In the genomic region with DNA sequence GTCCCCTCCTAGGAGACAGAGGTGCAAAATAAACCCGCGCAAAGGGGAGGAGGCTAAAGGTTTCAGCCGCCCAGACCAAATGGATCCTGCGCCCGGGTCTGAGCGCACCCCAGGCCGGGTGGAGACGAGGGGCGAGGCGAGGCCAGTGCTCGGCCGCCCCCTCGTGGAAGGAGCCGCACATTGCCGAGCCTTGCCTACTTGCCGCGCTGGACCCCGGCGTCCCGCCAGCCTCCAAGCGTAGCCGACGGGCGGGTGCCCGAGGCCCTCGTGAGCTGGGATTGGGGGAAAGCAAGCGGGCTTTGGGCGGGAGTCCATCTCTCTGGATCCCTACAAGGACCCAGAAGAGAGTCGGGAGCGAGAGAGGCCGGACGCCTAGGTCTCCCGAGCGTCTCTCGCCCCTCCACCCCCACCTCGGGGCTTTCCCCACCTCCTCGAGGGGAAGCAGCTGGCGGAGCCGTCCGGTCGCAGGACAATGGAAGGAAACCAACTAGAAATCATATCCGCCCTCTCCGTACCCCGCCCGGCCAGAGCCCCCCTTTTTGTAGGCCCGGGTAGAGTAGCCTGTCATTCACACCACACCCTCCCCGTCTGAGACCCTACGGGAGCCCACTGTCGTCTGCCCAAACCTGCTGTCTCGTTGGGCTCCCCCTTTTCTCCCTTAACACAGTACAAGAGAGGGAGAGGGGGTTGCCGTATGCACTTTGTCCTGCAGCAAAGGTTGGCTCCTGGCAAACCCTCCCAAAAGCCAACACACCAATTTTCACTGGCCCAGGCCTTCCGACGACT, we compare ENCODE assay signal across 8 cellular contexts. TPM values are rescaled to one million over a fixed set of nuclear protein-coding genes. Genes with fewer than 3 reads are reported as not detected.
A peak's percentile ranks its signal among the peaks of the same experiment; 100 is the strongest.
DNase-seq lines count a peak whose midpoint lies in the region; ATAC-seq and TF ChIP-seq lines count a peak whose summit lies in the region.

No MANE protein-coding gene starts in this region.

- H4K20me1 ChIP-seq in OCI-LY7 (ENCODE audit: insufficient read depth, low read length): no peaks in the 10 kb centered on the region

- BruUV-seq in OCI-LY7 (replicated peaks; lab: Mats Ljungman, UMichigan): no TSS peak

- peaks cover 68% of the 10 kb centered on the region for H3K4me1 Mint-ChIP-seq in activated T-helper 1 cell treated with anti-CD3 and anti-CD28 coated beads, Interleukin-12 subunit alpha, Interleukin-12 subunit beta, Interleukin-2, Interleukin-4 antibody, amounts not matched to agents 30 ng/mL and 10 ng/mL and 1 ng/mL, durations not matched to agents 14 hours and 24 hours and 36 hours (ENCODE audit: low read depth)
- peaks cover 49 to 56% of the 10 kb centered on the region in 2 donors for H3K4me1 Mint-ChIP-seq in natural killer cell treated with Interleukin-12 subunit alpha and Interleukin-12 subunit beta and Interleukin-15 and Interleukin-18, amount 100 ng/mL, for 72 hours (ENCODE audit: low read depth in 2 of 2)

- TF ChIP-seq CTCF in AG10803 (conservative IDR thresholded peaks at IDR 0.05; ENCODE audit: low read length) (peak; percentile 69), OCI-LY7 (conservative IDR thresholded peaks at IDR 0.05; ENCODE audit: low read length) (peak; percentile 86)

- CTCF ChIA-PET in OCI-LY7 (lab: Charles Lee; ENCODE audit: unreplicated experiment): interaction anchor here (0.6 to 0.8 kb wide), 3 partner anchors 14 to 235 kb away, joined by 3 to 4 read pairs (median 3); a partner anchor contains a TSS

- H3K9me3 Mint-ChIP-seq in activated T-helper 1 cell treated with anti-CD3 and anti-CD28 coated beads, Interleukin-12 subunit alpha, Interleukin-12 subunit beta, Interleukin-2, Interleukin-4 antibody, amounts not matched to agents 30 ng/mL and 10 ng/mL and 1 ng/mL, durations not matched to agents 14 hours and 24 hours and 36 hours: no peaks in the 10 kb centered on the region
- H3K9me3 Mint-ChIP-seq in natural killer cell treated with Interleukin-12 subunit alpha and Interleukin-12 subunit beta and Interleukin-15 and Interleukin-18, amount 100 ng/mL, for 72 hours: no peaks in the 10 kb centered on the region

- ATAC-seq in GM18907 (IDR thresholded peaks at IDR 0.05; ENCODE audit: unreplicated experiment): peak; percentile 69
- ATAC-seq in HG03521 (IDR thresholded peaks at IDR 0.05; ENCODE audit: unreplicated experiment): peak; percentile 60
- peak; percentile 80 to 84 for ATAC-seq in natural killer cell treated with Interleukin-12 subunit alpha and Interleukin-12 subunit beta and Interleukin-15 and Interleukin-18, amount 100 ng/mL, for 72 hours

- H3K27ac Mint-ChIP-seq in activated T-helper 1 cell treated with anti-CD3 and anti-CD28 coated beads, Interleukin-12 subunit alpha, Interleukin-12 subunit beta, Interleukin-2, Interleukin-4 antibody, amounts not matched to agents 30 ng/mL and 10 ng/mL and 1 ng/mL, durations not matched to agents 14 hours and 24 hours and 36 hours: peak overlapping the region; percentile 87
- H3K27ac Mint-ChIP-seq in natural killer cell treated with Interleukin-12 subunit alpha and Interleukin-12 subunit beta and Interleukin-15 and Interleukin-18, amount 100 ng/mL, for 72 hours: peak overlapping the region; percentile 74 to 90

- H3K27ac ChIP-seq in OCI-LY7 (ENCODE audit: low read depth, low read length, poor library complexity, severe bottlenecking) (no peak overlapping the region), subcutaneous abdominal adipose tissue (ENCODE audit: low read depth, low read length) (peak overlapping the region; percentile 99)

- H2AFZ ChIP-seq in OCI-LY7 (ENCODE audit: low read length): peak overlapping the region; percentile 43; the same call in 1 of the 2 replicates

- H3K27me3 ChIP-seq in subcutaneous abdominal adipose tissue (ENCODE audit: control insufficient read depth in 5 of 5, insufficient read depth in 4 of 5, low read length in 5 of 5): no peaks in the 10 kb centered on the region

- H3K4me2 ChIP-seq in OCI-LY7 (ENCODE audit: low read length): peak overlapping the region; percentile 22

- H3K36me3 Mint-ChIP-seq in activated T-helper 1 cell treated with anti-CD3 and anti-CD28 coated beads, Interleukin-12 subunit alpha, Interleukin-12 subunit beta, Interleukin-2, Interleukin-4 antibody, amounts not matched to agents 30 ng/mL and 10 ng/mL and 1 ng/mL, durations not matched to agents 14 hours and 24 hours and 36 hours (ENCODE audit: low read depth): peaks cover 3% of the 10 kb centered on the region
- no peaks in the 10 kb centered on the region for H3K36me3 Mint-ChIP-seq in natural killer cell treated with Interleukin-12 subunit alpha and Interleukin-12 subunit beta and Interleukin-15 and Interleukin-18, amount 100 ng/mL, for 72 hours

- H3K9me3 ChIP-seq in OCI-LY7 (ENCODE audit: low read length) (no peaks in the 10 kb centered on the region), subcutaneous abdominal adipose tissue (ENCODE audit: control insufficient read depth in 5 of 5, low read length in 5 of 5) (no peaks in the 10 kb centered on the region)

- intact Hi-C loops in OCI-LY7 (cut with micrococcal nuclease; ENCODE audit: unreplicated experiment): loop anchor here (5.0 kb wide), 1 partner anchor 110 kb away; no protein-coding TSS in a partner anchor
- intact Hi-C loops in activated T-helper 1 cell treated with anti-CD3 and anti-CD28 coated beads, Interleukin-12 subunit alpha, Interleukin-12 subunit beta, Interleukin-2, Interleukin-4 antibody, amounts not matched to agents 30 ng/mL and 10 ng/mL and 1 ng/mL, durations not matched to agents 14 hours and 24 hours and 36 hours (cut with micrococcal nuclease): loop anchor here (1.0 to 5.0 kb wide), 2 partner anchors 8 to 180 kb away; a partner anchor contains a TSS

- H3K36me3 ChIP-seq in OCI-LY7 (ENCODE audit: insufficient read depth, low read length) (peaks cover 6% of the 10 kb centered on the region; the same call in 1 of the 2 replicates), subcutaneous abdominal adipose tissue (ENCODE audit: control insufficient read depth in 5 of 5, insufficient read depth in 5 of 5, low read length in 5 of 5) (peaks cover 0 to 19% (median 10%) of the 10 kb centered on the region in 5 donors)

- peaks cover 10% of the 10 kb centered on the region for H3K4me1 ChIP-seq in OCI-LY7 (ENCODE audit: insufficient read depth, low read length, poor library complexity, severe bottlenecking)
- peaks cover 8 to 92% (median 62%) of the 10 kb centered on the region in 5 donors for H3K4me1 ChIP-seq in subcutaneous abdominal adipose tissue (ENCODE audit: control insufficient read depth in 5 of 5, insufficient read depth in 5 of 5, low read length in 5 of 5)

- peak overlapping the region; percentile 74 for H3K4me3 Mint-ChIP-seq in activated T-helper 1 cell treated with anti-CD3 and anti-CD28 coated beads, Interleukin-12 subunit alpha, Interleukin-12 subunit beta, Interleukin-2, Interleukin-4 antibody, amounts not matched to agents 30 ng/mL and 10 ng/mL and 1 ng/mL, durations not matched to agents 14 hours and 24 hours and 36 hours
- peak overlapping the region; percentile 80 for H3K4me3 Mint-ChIP-seq in natural killer cell treated with Interleukin-12 subunit alpha and Interleukin-12 subunit beta and Interleukin-15 and Interleukin-18, amount 100 ng/mL, for 72 hours

- peak; percentile 59 for DNase-seq in AG10803 (ENCODE audit: low read depth)
- DNase-seq in OCI-LY7 (ENCODE audit: low spot score): peak; percentile 77
- DNase-seq in activated T-helper 1 cell treated with anti-CD3 and anti-CD28 coated beads, Interleukin-12 subunit alpha, Interleukin-12 subunit beta, Interleukin-2, Interleukin-4 antibody, amounts not matched to agents 30 ng/mL and 10 ng/mL and 1 ng/mL, durations not matched to agents 14 hours and 24 hours and 36 hours (ENCODE audit: low spot score): peak; percentile 78
- DNase-seq in fibroblast of peridontal ligament (ENCODE audit: extremely low read depth): peak; percentile 45
- DNase-seq in natural killer cell treated with Interleukin-12 subunit alpha and Interleukin-12 subunit beta and Interleukin-15 and Interleukin-18, amount 100 ng/mL, for 72 hours (ENCODE audit: low spot score): peak; percentile 87

- peak overlapping the region; percentile 74 to 95 (median 80) for H3K9ac ChIP-seq in subcutaneous abdominal adipose tissue (ENCODE audit: low read length in 5 of 5)

- no peaks in the 10 kb centered on the region for H3K9me2 ChIP-seq in OCI-LY7 (ENCODE audit: insufficient read depth, low read length)

- H3K79me2 ChIP-seq in OCI-LY7 (ENCODE audit: insufficient read depth, low read depth, low read length): no peaks in the 10 kb centered on the region

- H3K4me3 ChIP-seq in AG10803 (ENCODE audit: low read length) (peak overlapping the region; percentile 42), OCI-LY7 (ENCODE audit: low read depth, low read length, poor library complexity, severe bottlenecking) (peak overlapping the region; percentile 8), subcutaneous abdominal adipose tissue (ENCODE audit: low read depth in 1 of 5, low read length in 5 of 5) (peak overlapping the region; percentile 53 to 80 (median 73))

- peaks cover 3% of the 10 kb centered on the region for H3K27me3 Mint-ChIP-seq in activated T-helper 1 cell treated with anti-CD3 and anti-CD28 coated beads, Interleukin-12 subunit alpha, Interleukin-12 subunit beta, Interleukin-2, Interleukin-4 antibody, amounts not matched to agents 30 ng/mL and 10 ng/mL and 1 ng/mL, durations not matched to agents 14 hours and 24 hours and 36 hours (ENCODE audit: insufficient read depth)
- no peaks in the 10 kb centered on the region for H3K27me3 Mint-ChIP-seq in natural killer cell treated with Interleukin-12 subunit alpha and Interleukin-12 subunit beta and Interleukin-15 and Interleukin-18, amount 100 ng/mL, for 72 hours

- POLR2A ChIA-PET in OCI-LY7 (lab: Charles Lee): interaction anchor here (1.1 kb wide), 1 partner anchor 13 kb away, joined by 4 read pairs; a partner anchor contains a TSS

RNA-seq across cellular contexts. Expression of a gene that starts 0.7 kb away (rescaled TPM):
- not detected in 2 replicates for total RNA-seq in OCI-LY7 (2014; rRNA removed; shearing (Covaris generic))
- not detected in 2 replicates for total RNA-seq in OCI-LY7 (2022)
- 1.5 and 2.5 TPM in 2 replicates for total RNA-seq in activated T-helper 1 cell treated with anti-CD3 and anti-CD28 coated beads, Interleukin-12 subunit alpha, Interleukin-12 subunit beta, Interleukin-2, Interleukin-4 antibody, amounts not matched to agents 30 ng/mL and 10 ng/mL and 1 ng/mL, durations not matched to agents 14 hours and 24 hours and 36 hours
- total RNA-seq in natural killer cell treated with Interleukin-12 subunit alpha and Interleukin-12 subunit beta and Interleukin-15 and Interleukin-18, amount 100 ng/mL, for 72 hours: 1 to 10 TPM in 1 of 2 donors, under 1 TPM in 1; 0.73 to 1.1 TPM

RNA-seq across cellular contexts. Expression of a gene that starts 9.8 kb away (rescaled TPM):
- 110 and 145 TPM in 2 replicates for total RNA-seq in OCI-LY7 (2014; rRNA removed; shearing (Covaris generic))
- 126 and 139 TPM in 2 replicates for total RNA-seq in OCI-LY7 (2022)
- 140 and 144 TPM in 2 replicates for total RNA-seq in activated T-helper 1 cell treated with anti-CD3 and anti-CD28 coated beads, Interleukin-12 subunit alpha, Interleukin-12 subunit beta, Interleukin-2, Interleukin-4 antibody, amounts not matched to agents 30 ng/mL and 10 ng/mL and 1 ng/mL, durations not matched to agents 14 hours and 24 hours and 36 hours
- 100 to 1,000 TPM; 206 to 224 TPM for total RNA-seq in natural killer cell treated with Interleukin-12 subunit alpha and Interleukin-12 subunit beta and Interleukin-15 and Interleukin-18, amount 100 ng/mL, for 72 hours

RNA-seq across cellular contexts. Expression of a gene that starts 13.6 kb away (rescaled TPM):
- 0.77 and 2.8 TPM in 2 replicates for total RNA-seq in OCI-LY7 (2014; rRNA removed; shearing (Covaris generic))
- 18.3 and 22.5 TPM in 2 replicates for total RNA-seq in OCI-LY7 (2022)
- 14.3 and 14.8 TPM in 2 replicates for total RNA-seq in activated T-helper 1 cell treated with anti-CD3 and anti-CD28 coated beads, Interleukin-12 subunit alpha, Interleukin-12 subunit beta, Interleukin-2, Interleukin-4 antibody, amounts not matched to agents 30 ng/mL and 10 ng/mL and 1 ng/mL, durations not matched to agents 14 hours and 24 hours and 36 hours
- 10 to 100 TPM; 11.7 to 19.1 TPM for total RNA-seq in natural killer cell treated with Interleukin-12 subunit alpha and Interleukin-12 subunit beta and Interleukin-15 and Interleukin-18, amount 100 ng/mL, for 72 hours

RNA-seq across cellular contexts. Expression of a gene that starts 21.7 kb away (rescaled TPM):
- total RNA-seq in OCI-LY7 (2014; rRNA removed; shearing (Covaris generic)): not detected in 2 replicates
- not detected in 2 replicates for total RNA-seq in OCI-LY7 (2022)
- 0.34 and 0.47 TPM in 2 replicates for total RNA-seq in activated T-helper 1 cell treated with anti-CD3 and anti-CD28 coated beads, Interleukin-12 subunit alpha, Interleukin-12 subunit beta, Interleukin-2, Interleukin-4 antibody, amounts not matched to agents 30 ng/mL and 10 ng/mL and 1 ng/mL, durations not matched to agents 14 hours and 24 hours and 36 hours
- 1 to 10 TPM; 1.2 to 1.7 TPM for total RNA-seq in natural killer cell treated with Interleukin-12 subunit alpha and Interleukin-12 subunit beta and Interleukin-15 and Interleukin-18, amount 100 ng/mL, for 72 hours

RNA-seq across cellular contexts. Expression of a gene that starts 26.3 kb away (rescaled TPM):
- not detected in 2 replicates for total RNA-seq in OCI-LY7 (2014; rRNA removed; shearing (Covaris generic))
- total RNA-seq in OCI-LY7 (2022): not detected in 2 replicates
- total RNA-seq in activated T-helper 1 cell treated with anti-CD3 and anti-CD28 coated beads, Interleukin-12 subunit alpha, Interleukin-12 subunit beta, Interleukin-2, Interleukin-4 antibody, amounts not matched to agents 30 ng/mL and 10 ng/mL and 1 ng/mL, durations not matched to agents 14 hours and 24 hours and 36 hours: not detected in 2 replicates
- not detected for total RNA-seq in natural killer cell treated with Interleukin-12 subunit alpha and Interleukin-12 subunit beta and Interleukin-15 and Interleukin-18, amount 100 ng/mL, for 72 hours

Comparison
In these comparisons a context has a peak if more than half of its experiments do, and no peak if none do; other contexts are left out.
1. H3K4me3 ChIP-seq: peak in every context shown above with its lines; median percentile 73 in subcutaneous abdominal adipose tissue; 42 in AG10803; 8 in OCI-LY7.